8 cellular contexts compared by ENCODE assay signal in the genomic region with DNA sequence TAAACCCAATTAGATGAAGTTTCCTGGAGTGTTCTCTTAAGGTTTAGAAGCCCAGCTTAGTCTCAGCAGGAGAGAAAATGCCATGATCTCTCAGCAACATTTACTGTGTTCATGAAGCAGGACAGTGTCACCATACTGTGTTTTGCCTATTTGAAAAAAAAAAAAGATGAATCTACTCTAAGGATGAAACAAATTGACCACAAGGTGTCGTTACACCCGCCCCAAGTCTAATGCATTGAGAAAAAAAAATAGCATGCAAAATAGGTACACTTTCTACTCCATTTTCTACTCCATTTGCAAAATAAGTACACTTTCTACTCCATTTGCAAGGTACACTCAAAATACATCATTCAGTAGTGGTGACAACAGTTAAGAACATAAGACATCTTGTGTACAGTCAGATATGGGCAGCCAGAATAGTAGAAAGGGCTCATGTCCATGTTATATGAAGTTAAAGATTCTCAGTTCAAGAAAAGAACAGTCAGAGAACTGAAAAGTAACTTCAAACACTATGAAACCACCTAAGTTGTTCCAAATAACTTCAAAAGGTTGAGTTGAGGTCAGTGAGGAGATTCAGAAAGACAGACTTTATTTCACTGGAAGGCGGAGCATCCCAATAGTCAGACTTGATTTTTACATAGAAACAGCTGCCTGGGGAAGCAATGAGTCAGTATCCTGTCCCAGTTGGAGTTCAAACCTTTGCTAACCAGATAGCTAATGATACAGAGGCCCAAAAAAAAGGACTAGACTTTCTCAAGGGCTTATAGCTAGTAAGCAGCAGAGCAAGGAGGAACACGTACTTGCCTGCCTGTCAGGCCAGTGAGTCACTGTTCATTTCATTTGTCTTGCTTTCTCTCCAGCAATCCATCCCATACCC.
DNase-seq lines count a peak whose midpoint lies in the region; ATAC-seq lines count a peak whose summit lies in the region.

No MANE protein-coding gene starts in this region.

- peak; percentile 18 for DNase-seq in GM03348 (ENCODE audit: low spot score)
- DNase-seq in NCI-H69 (lab: John Stamatoyannopoulos, UW): peak; percentile 7
- peak; percentile 86 for DNase-seq in epithelial cell of prostate (ENCODE audit: low read depth, low spot score)
- DNase-seq in NOMO-1 (lab: John Stamatoyannopoulos, UW; ENCODE audit: unreplicated experiment in 2 of 2): no peak
- DNase-seq in NCI-H187 (lab: John Stamatoyannopoulos, UW): no peak

- ATAC-seq in GM21786 (IDR thresholded peaks at IDR 0.05; ENCODE audit: unreplicated experiment) (peak; percentile 47), HG02623 (IDR thresholded peaks at IDR 0.05; ENCODE audit: unreplicated experiment) (no peak), HG03139 (IDR thresholded peaks at IDR 0.05; ENCODE audit: unreplicated experiment) (no peak)

- H3K27ac ChIP-seq in epithelial cell of prostate: peak overlapping the region; percentile 64

Comparison
In these comparisons a context has a peak if more than half of its experiments do, and no peak if none do; other contexts are left out.
1. DNase-seq: peak in GM03348 (single experiment), NCI-H69 (single experiment) and epithelial cell of prostate (single experiment); none in NOMO-1 (0 of 2) and NCI-H187 (0 of 2).